1 cellular context compared by ENCODE assay signal in genomic region chr1:179770887-179771502, GRCh38.
TF ChIP-seq lines count a peak whose summit lies in the region.

No MANE protein-coding gene starts in this region.

TF ChIP-seq in HepG2, 621 proteins besides CTCF, POLR2A, EP300 and RAD21:
- no peak for TF ChIP-seq IKZF4 (CRISPR knock-in tag; IDR thresholded peaks at IDR 0.05; ENCODE audit: borderline replicate concordance, low read depth, not compliant biosample characterization)
- TF ChIP-seq GZF1 (CRISPR knock-in tag; IDR thresholded peaks at IDR 0.05) = no peak
- TF ChIP-seq DBP (CRISPR knock-in tag; IDR thresholded peaks at IDR 0.05; ENCODE audit: not compliant biosample characterization) = no peak
- no peak for TF ChIP-seq NFIB (CRISPR knock-in tag; IDR thresholded peaks at IDR 0.05; ENCODE audit: borderline replicate concordance)
- TF ChIP-seq TEF (CRISPR knock-in tag; IDR thresholded peaks at IDR 0.05) = no peak
